Comparison of ENCODE assay signal across 8 cellular contexts in genomic region chr9:93575706-93576295, GRCh38. TPM values are rescaled to one million over a fixed set of nuclear protein-coding genes. Genes with fewer than 3 reads are reported as not detected.
DNase-seq lines count a peak whose midpoint lies in the region; ATAC-seq and TF ChIP-seq lines count a peak whose summit lies in the region.

No MANE protein-coding gene starts in this region.

- peak overlapping the region; percentile 96 for H3K4me2 ChIP-seq in PC-3 (ENCODE audit: low read length)

- 0% methylated on average over 28 to 34 of the region's 35 CpGs for WGBS in tibial nerve, 2 donors

- POLR2A ChIA-PET in PC-3 (lab: Charles Lee; ENCODE audit: unreplicated experiment) = no interaction called here

- no TSS peak for BruUV-seq in PC-3 (replicated peaks; lab: Mats Ljungman, UMichigan)

- DNase-seq in EL (peak; percentile 65), HFF-Myc (ENCODE audit: extremely low read depth, low read depth) (no peak), PC-3 (no peak), foreskin keratinocyte (no peak), neural crest cell (ENCODE audit: low read depth, low spot score) (no peak), tibial nerve (ENCODE audit: low spot score in 2 of 2) (peak in 1 of 2 donors; percentile 49)
- DNase-seq in activated T-helper 1 cell treated with anti-CD3 and anti-CD28 coated beads, Interleukin-2, amount 50 U/mL, for 16 hours (ENCODE audit: low read depth in 1 of 2, low spot score in 1 of 2) = peak; percentile 27 to 39

- H3F3A ChIP-seq in PC-3 (ENCODE audit: low read length, unreplicated experiment) = no peaks in the 10 kb centered on the region

- H3K9ac ChIP-seq in PC-3 (ENCODE audit: low read length) = peak overlapping the region; percentile 76

- H3K4me1 ChIP-seq in PC-3 (ENCODE audit: insufficient read depth, low read length) (peaks cover 12% of the 10 kb centered on the region), foreskin keratinocyte (no peaks in the 10 kb centered on the region), tibial nerve (peaks cover 0 to 52% (median 30%) of the 10 kb centered on the region in 4 donors)

- peak in 1 of 2 donors; percentile 24 for TF ChIP-seq POLR2A in tibial nerve (IDR thresholded peaks at IDR 0.05)

- H3K27me3 Mint-ChIP-seq in neural crest cell (ENCODE audit: low read depth) = no peaks in the 10 kb centered on the region

- intact Hi-C loops in PC-3 (cut with micrococcal nuclease) = no loop called here

- ATAC-seq in PC-3 = peak; percentile 31
- peak; percentile 33 for ATAC-seq in foreskin keratinocyte
- no peak for ATAC-seq in HG02870 (IDR thresholded peaks at IDR 0.05; ENCODE audit: unreplicated experiment)

- H2AFZ ChIP-seq in PC-3 (ENCODE audit: low read length) = peak overlapping the region; percentile 78

- CTCF ChIA-PET in PC-3 (lab: Charles Lee) = interaction anchor here (0.6 kb wide), 2 partner anchors 9 to 17 kb away, joined by 3 to 6 read pairs; no protein-coding TSS in a partner anchor

- H3K27ac ChIP-seq in PC-3 (ENCODE audit: low read length) (no peak overlapping the region), foreskin keratinocyte (peak overlapping the region; percentile 53), tibial nerve (peak overlapping the region; percentile 91 to 99 (median 95))

- TF ChIP-seq CTCF in HFF-Myc (IDR thresholded peaks at IDR 0.05; ENCODE audit: low read depth, low read length, missing control alignments) (no peak), PC-3 (conservative IDR thresholded peaks at IDR 0.05; ENCODE audit: low read depth, low read length) (no peak), foreskin keratinocyte (conservative IDR thresholded peaks at IDR 0.05) (no peak), neural crest cell (conservative IDR thresholded peaks at IDR 0.05) (no peak), tibial nerve (IDR thresholded peaks at IDR 0.05) (no peak)

- peak overlapping the region; percentile 95 for H3K27ac Mint-ChIP-seq in neural crest cell (ENCODE audit: unreplicated experiment)

- TF ChIP-seq EP300 in tibial nerve (IDR thresholded peaks at IDR 0.05) = peak in 1 of 2 donors; percentile 47

- H3K27me3 ChIP-seq in PC-3 (ENCODE audit: low read length) (no peaks in the 10 kb centered on the region), foreskin keratinocyte (no peaks in the 10 kb centered on the region), tibial nerve (no peaks in the 10 kb centered on the region)

- peaks cover 6% of the 10 kb centered on the region for H3K9me3 Mint-ChIP-seq in neural crest cell

- peaks cover 45% of the 10 kb centered on the region for H3K79me2 ChIP-seq in PC-3 (ENCODE audit: low read length)

- H3K4me3 ChIP-seq in HFF-Myc (replicated peaks; ENCODE audit: low read depth, low read length) = peak overlapping the region; percentile 60
- peak overlapping the region; percentile 77 for H3K4me3 ChIP-seq in PC-3 (ENCODE audit: low read length)
- peak overlapping the region; percentile 75 to 88 (median 80) for H3K4me3 ChIP-seq in tibial nerve

- H3K9me3 ChIP-seq in PC-3 (ENCODE audit: low read length) (no peaks in the 10 kb centered on the region), tibial nerve (peaks cover 0 to 2% (median 0%) of the 10 kb centered on the region in 4 donors)

- H3K36me3 Mint-ChIP-seq in neural crest cell (ENCODE audit: low read depth) = peaks cover 9% of the 10 kb centered on the region

- no peaks in the 10 kb centered on the region for H4K20me1 ChIP-seq in PC-3 (ENCODE audit: low read length)

- no peaks in the 10 kb centered on the region for H3K36me3 ChIP-seq in PC-3 (ENCODE audit: low read depth, low read length)
- H3K36me3 ChIP-seq in tibial nerve = no peaks in the 10 kb centered on the region

- H3K4me1 Mint-ChIP-seq in neural crest cell = peaks cover 49% of the 10 kb centered on the region

- peak overlapping the region; percentile 89 for H3K4me3 Mint-ChIP-seq in neural crest cell

- no peaks in the 10 kb centered on the region for H3K9me2 ChIP-seq in PC-3 (replicated peaks; ENCODE audit: low read length)

RNA-seq across cellular contexts. Expression of gene PHF2, which starts 0.6 kb away (rescaled TPM):
- total RNA-seq in PC-3 (2014; rRNA removed) (10.6 and 12.0 TPM in 2 replicates), foreskin keratinocyte (15.4 and 17.9 TPM in 2 replicates), neural crest cell (34.4 and 34.7 TPM in 2 replicates), tibial nerve (10 to 100 TPM; 36.6 to 41.7 (median 38.6) TPM)
- polyA plus RNA-seq in foreskin keratinocyte = 8.6 and 9.1 TPM in 2 replicates

Comparison
In these comparisons a context has a peak if more than half of its experiments do, and no peak if none do; other contexts are left out.
1. DNase-seq: peak in EL (single experiment) and activated T-helper 1 cell treated with anti-CD3 and anti-CD28 coated beads, Interleukin-2, amount 50 U/mL, for 16 hours (2 of 2); none in HFF-Myc (single experiment), PC-3 (single experiment), foreskin keratinocyte (0 of 2) and neural crest cell (single experiment).
2. Peak in every context shown above with its lines, with median percentiles within 50 percentile points of each other: H3K4me3 ChIP-seq.